ENCODE assay signal across 1 cellular context in the genomic region with DNA sequence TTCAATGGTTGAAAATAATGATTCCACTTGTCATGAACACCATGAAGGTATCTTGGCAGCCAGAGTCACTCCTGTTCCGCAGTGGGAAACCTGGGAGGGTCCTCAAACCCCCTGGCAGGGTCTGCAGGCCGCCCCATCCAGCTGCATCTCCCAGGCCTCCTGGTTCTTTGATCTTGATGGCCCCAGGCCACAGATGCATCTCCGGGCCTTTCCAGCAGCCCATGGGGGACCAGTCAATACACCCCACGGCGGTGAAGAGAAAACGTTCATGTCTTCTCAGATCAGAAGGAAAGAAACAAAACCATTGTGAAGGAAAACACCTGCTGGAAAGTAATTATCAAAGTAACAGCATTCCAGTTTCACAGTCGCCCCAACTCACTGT.
TF ChIP-seq lines count a peak whose summit lies in the region.

No MANE protein-coding gene starts in this region.

TF ChIP-seq in H1, 55 proteins besides CTCF, POLR2A, EP300 and RAD21:
- TF ChIP-seq POU5F1 (IDR thresholded peaks at IDR 0.05; ENCODE audit: low read depth, low read length): no peak
- no peak for TF ChIP-seq TEAD4 (IDR thresholded peaks at IDR 0.05; ENCODE audit: low read depth, low read length)
- TF ChIP-seq KDM5A (IDR thresholded peaks at IDR 0.05; ENCODE audit: low read length): no peak
- no peak for TF ChIP-seq TAF7 (optimal IDR thresholded peaks at IDR 0.05; ENCODE audit: borderline replicate concordance, low read depth, low read length)
- TF ChIP-seq EGR1 (IDR thresholded peaks at IDR 0.05; ENCODE audit: borderline replicate concordance, low read depth, low read length): no peak
- no peak for TF ChIP-seq EZH2 (IDR thresholded peaks at IDR 0.05; ENCODE audit: low read depth, low read length, severe bottlenecking)
- TF ChIP-seq NANOG (IDR thresholded peaks at IDR 0.05; ENCODE audit: insufficient read depth, low read depth, low read length, poor library complexity, severe bottlenecking): no peak
- TF ChIP-seq RFX5 (IDR thresholded peaks at IDR 0.05; ENCODE audit: borderline replicate concordance, low read depth, low read length): no peak
- no peak for TF ChIP-seq RXRA (IDR thresholded peaks at IDR 0.05; ENCODE audit: insufficient read depth, low read depth, low read length)
- TF ChIP-seq RBBP5 (IDR thresholded peaks at IDR 0.05; ENCODE audit: borderline replicate concordance, low read depth, low read length): no peak
- TF ChIP-seq SIX5 (IDR thresholded peaks at IDR 0.05; ENCODE audit: low read depth, low read length): no peak
- no peak for TF ChIP-seq JUN (IDR thresholded peaks at IDR 0.05; ENCODE audit: low read depth, low read length)
- no peak for TF ChIP-seq SIRT6 (IDR thresholded peaks at IDR 0.05; ENCODE audit: low read length)
- TF ChIP-seq ASH2L (IDR thresholded peaks at IDR 0.05; ENCODE audit: low read length): no peak
- no peak for TF ChIP-seq KDM4A (IDR thresholded peaks at IDR 0.05; ENCODE audit: low read depth, low read length, severe bottlenecking)
- TF ChIP-seq SAP30 (IDR thresholded peaks at IDR 0.05; ENCODE audit: insufficient read depth, insufficient replicate concordance, low read length): no peak
